22 cellular contexts compared by ENCODE assay signal in genomic region chr2:26585966-26586365, GRCh38. TPM values are rescaled to one million over a fixed set of nuclear protein-coding genes. Genes with fewer than 3 reads are reported as not detected.
DNase-seq lines count a peak whose midpoint lies in the region; ATAC-seq and TF ChIP-seq lines count a peak whose summit lies in the region.
"Had no signal": no experiment of that assay in that cellular context is flagged by ENCODE, and none has a peak within 500 bp of the region (broad histone marks: within the 10 kb centered on the region; RNA-seq: fewer than 3 reads in every experiment).

No MANE protein-coding gene starts in this region.

- H3K4me2 ChIP-seq in osteoblast (ENCODE audit: insufficient read depth, low read length) = no peak overlapping the region

- no peak for TF ChIP-seq POLR2A in testis (IDR thresholded peaks at IDR 0.05)

- ATAC-seq in WTC11 (no peak), HG02623 (IDR thresholded peaks at IDR 0.05; ENCODE audit: unreplicated experiment) (no peak)
- ATAC-seq: GM12878, HCT116, PC-3 had no signal

- no peaks in the 10 kb centered on the region for H4K20me1 ChIP-seq in osteoblast (ENCODE audit: insufficient read depth, low read length)

- H3K9me3 Mint-ChIP-seq in WTC11 = no peaks in the 10 kb centered on the region
- no peaks in the 10 kb centered on the region for H3K9me3 Mint-ChIP-seq in activated naive CD8-positive, alpha-beta T cell treated with anti-CD3 and anti-CD28 coated beads for 36 hours

- H3K4me3 ChIP-seq in right atrium auricular region (no peak overlapping the region), osteoblast (ENCODE audit: insufficient read depth, low read length) (no peak overlapping the region), testis (no peak overlapping the region)
- H3K4me3 ChIP-seq: GM12878 had no signal

- H3K27ac ChIP-seq in right atrium auricular region (no peak overlapping the region), osteoblast (ENCODE audit: low read depth, low read length) (no peak overlapping the region), testis (no peak overlapping the region)

- H3K36me3 ChIP-seq in right atrium auricular region (no peaks in the 10 kb centered on the region), osteoblast (ENCODE audit: insufficient read depth, low read length) (no peaks in the 10 kb centered on the region), testis (ENCODE audit: low read depth, missing control alignments) (no peaks in the 10 kb centered on the region)

- H3K4me1 ChIP-seq in right atrium auricular region (no peaks in the 10 kb centered on the region), osteoblast (ENCODE audit: insufficient read depth, low read length) (no peaks in the 10 kb centered on the region), testis (no peaks in the 10 kb centered on the region)

- no peaks in the 10 kb centered on the region for H3K79me2 ChIP-seq in osteoblast (ENCODE audit: insufficient read depth, low read length)

- TF ChIP-seq CTCF in right atrium auricular region (IDR thresholded peaks at IDR 0.05) = no peak
- TF ChIP-seq CTCF in WTC11 (IDR thresholded peaks at IDR 0.05) = no peak
- TF ChIP-seq CTCF in osteoblast (IDR thresholded peaks at IDR 0.05; ENCODE audit: extremely low read depth, low read depth, low read length) = no peak
- no peak for TF ChIP-seq CTCF in testis (IDR thresholded peaks at IDR 0.05)

- POLR2A ChIA-PET in WTC11 (lab: Charles Lee) = no interaction called here

- peaks cover 8% of the 10 kb centered on the region for H3K27me3 Mint-ChIP-seq in WTC11 (ENCODE audit: low read depth)
- H3K27me3 Mint-ChIP-seq in activated naive CD8-positive, alpha-beta T cell treated with anti-CD3 and anti-CD28 coated beads for 36 hours = peaks cover 18% of the 10 kb centered on the region

- H3K4me3 Mint-ChIP-seq in WTC11 = no peak overlapping the region
- no peak overlapping the region for H3K4me3 Mint-ChIP-seq in activated naive CD8-positive, alpha-beta T cell treated with anti-CD3 and anti-CD28 coated beads for 36 hours
- H3K4me3 Mint-ChIP-seq: CD14-positive monocyte had no signal

- CTCF ChIA-PET in WTC11 (lab: Charles Lee) = interaction anchor here (0.8 to 3.3 kb wide), 2 partner anchors 8 to 65 kb away, joined by 4 to 16 read pairs; no protein-coding TSS in a partner anchor

- H2AFZ ChIP-seq in osteoblast (ENCODE audit: low read length) = no peak overlapping the region

- no peaks in the 10 kb centered on the region for H3K9me3 ChIP-seq in right atrium auricular region
- H3K9me3 ChIP-seq in osteoblast (ENCODE audit: low read depth, low read length) = no peaks in the 10 kb centered on the region
- no peaks in the 10 kb centered on the region for H3K9me3 ChIP-seq in testis

- no peaks in the 10 kb centered on the region for H3K36me3 Mint-ChIP-seq in WTC11
- H3K36me3 Mint-ChIP-seq in activated naive CD8-positive, alpha-beta T cell treated with anti-CD3 and anti-CD28 coated beads for 36 hours = no peaks in the 10 kb centered on the region
- H3K36me3 Mint-ChIP-seq: CD14-positive monocyte had no signal

- intact Hi-C loops in cardiac septum (cut with DNase I) = no loop called here
- intact Hi-C loops in testis (cut with DNase I; ENCODE audit: low total_unique reads) = no loop called here

- DNase-seq in cardiac septum (ENCODE audit: low spot score) = peak; percentile 38
- no peak for DNase-seq in right atrium auricular region (ENCODE audit: low spot score)
- DNase-seq in WTC11 (ENCODE audit: low spot score) = peak; percentile 8
- DNase-seq in osteoblast (ENCODE audit: insufficient read length, low spot score, missing footprints) = peak; percentile 53
- DNase-seq in testis = no peak
- DNase-seq in activated naive CD8-positive, alpha-beta T cell treated with anti-CD3 and anti-CD28 coated beads for 36 hours = no peak
- DNase-seq: ACHN, AML-193, DMS 273 treated with DMSO at 0.1 percent for 48 hours, GDM1, KBM-7, MV-4-11, NCI-H1417 treated with DMSO at 0.1 percent for 48 hours, NCI-H1930, NCI-H2171, NCI-H748 treated with DMSO at 0.1 percent for 48 hours, PC-3 had no signal

- 66 to 69% methylated on average over 10 of the region's 10 CpGs for WGBS in testis, 2 donors

- H3K27me3 ChIP-seq in right atrium auricular region = no peaks in the 10 kb centered on the region
- H3K27me3 ChIP-seq in osteoblast (ENCODE audit: insufficient read depth, low read length) = peaks cover 82% of the 10 kb centered on the region
- no peaks in the 10 kb centered on the region for H3K27me3 ChIP-seq in testis

- H3K4me1 Mint-ChIP-seq in WTC11 = no peaks in the 10 kb centered on the region
- H3K4me1 Mint-ChIP-seq in activated naive CD8-positive, alpha-beta T cell treated with anti-CD3 and anti-CD28 coated beads for 36 hours = peaks cover under 1% of the 10 kb centered on the region
- H3K4me1 Mint-ChIP-seq: CD14-positive monocyte had no signal

- no peak overlapping the region for H3K27ac Mint-ChIP-seq in WTC11
- H3K27ac Mint-ChIP-seq in activated naive CD8-positive, alpha-beta T cell treated with anti-CD3 and anti-CD28 coated beads for 36 hours = no peak overlapping the region

TF ChIP-seq in WTC11, 78 proteins besides CTCF, POLR2A, EP300 and RAD21 (continues in another document):
- TF ChIP-seq ELF4 (CRISPR knock-in tag; IDR thresholded peaks at IDR 0.05; ENCODE audit: low read depth) = no peak
- no peak for TF ChIP-seq NFATC4 (CRISPR knock-in tag; IDR thresholded peaks at IDR 0.05)
- TF ChIP-seq ZNF512 (CRISPR knock-in tag; IDR thresholded peaks at IDR 0.05; ENCODE audit: borderline replicate concordance) = no peak
- TF ChIP-seq ERG (CRISPR knock-in tag; IDR thresholded peaks at IDR 0.05) = no peak
- no peak for TF ChIP-seq OVOL2 (CRISPR knock-in tag; IDR thresholded peaks at IDR 0.05; ENCODE audit: borderline replicate concordance)
- no peak for TF ChIP-seq FOXP1 (CRISPR knock-in tag; IDR thresholded peaks at IDR 0.05; ENCODE audit: borderline replicate concordance)
- TF ChIP-seq ATF1 (CRISPR knock-in tag; IDR thresholded peaks at IDR 0.05) = no peak
- TF ChIP-seq ATF3 (CRISPR knock-in tag; conservative IDR thresholded peaks at IDR 0.05) = no peak
- no peak for TF ChIP-seq SMAD3 (CRISPR knock-in tag; IDR thresholded peaks at IDR 0.05; ENCODE audit: borderline replicate concordance)
- TF ChIP-seq IRF1 (CRISPR knock-in tag; IDR thresholded peaks at IDR 0.05) = no peak
- TF ChIP-seq RELA (CRISPR knock-in tag; IDR thresholded peaks at IDR 0.05; ENCODE audit: borderline replicate concordance) = no peak
- TF ChIP-seq NFE2L1 (CRISPR knock-in tag; IDR thresholded peaks at IDR 0.05) = no peak
- TF ChIP-seq MAX (CRISPR knock-in tag; IDR thresholded peaks at IDR 0.05) = no peak
- TF ChIP-seq FOXJ3 (CRISPR knock-in tag; IDR thresholded peaks at IDR 0.05; ENCODE audit: borderline replicate concordance) = no peak
- no peak for TF ChIP-seq ZNF232 (CRISPR knock-in tag; IDR thresholded peaks at IDR 0.05)

RNA-seq across cellular contexts. Expression of gene CIB4, which starts 55.2 kb away (rescaled TPM):
- total RNA-seq in cardiac septum (not detected), right atrium auricular region (not detected), WTC11 (2021) (not detected in 3 replicates), osteoblast (not detected in 2 replicates), testis (1 to 10 TPM; 7.5 to 8.7 TPM)
- polyA plus RNA-seq in testis (ENCODE audit: insufficient read depth, low read depth, low replicate concordance) = 30.6 TPM
- total RNA-seq in activated naive CD8-positive, alpha-beta T cell treated with anti-CD3 and anti-CD28 coated beads for 36 hours = not detected
- total RNA-seq: GM12878, NCI-H460, PC-3 had no signal
- polyA plus RNA-seq: CD14-positive monocyte, GM12878 had no signal

Comparison
In these comparisons a context has a peak if more than half of its experiments do, and no peak if none do; other contexts are left out.
1. DNase-seq: peak in cardiac septum (single experiment), WTC11 (single experiment) and osteoblast (single experiment); none in right atrium auricular region (single experiment), testis (single experiment) and activated naive CD8-positive, alpha-beta T cell treated with anti-CD3 and anti-CD28 coated beads for 36 hours (single experiment).